ENCODE assay signal across 27 cellular contexts in the genomic region with DNA sequence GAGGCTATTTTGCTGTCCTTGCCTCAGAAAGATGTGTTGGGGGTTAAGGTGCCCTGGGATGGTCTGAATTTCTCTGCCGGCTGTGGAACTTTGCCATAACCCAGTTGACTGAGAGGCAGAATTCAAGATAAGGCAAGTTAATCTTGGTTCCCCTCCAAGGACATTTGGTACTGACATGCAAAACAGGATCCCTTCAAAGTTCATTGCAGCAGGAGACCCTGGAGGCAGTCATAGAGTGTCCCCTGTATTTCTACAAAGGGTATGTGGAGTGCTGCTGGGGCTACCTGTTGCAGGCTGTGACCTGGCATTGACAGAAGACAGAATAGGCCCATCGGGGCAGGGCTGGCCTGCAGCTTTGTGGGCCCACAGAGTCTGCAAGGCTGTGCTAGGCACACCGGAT.
DNase-seq lines count a peak whose midpoint lies in the region; ATAC-seq and TF ChIP-seq lines count a peak whose summit lies in the region.
"Had no signal": no experiment of that assay in that cellular context is flagged by ENCODE, and none has a peak within 500 bp of the region (broad histone marks: within the 10 kb centered on the region; RNA-seq: fewer than 3 reads in every experiment).

No MANE protein-coding gene starts in this region.

- H3K27me3 ChIP-seq in liver (ENCODE audit: control insufficient read depth in 4 of 4, insufficient read depth in 4 of 4, low read length in 3 of 4) (no peaks in the 10 kb centered on the region), thyroid gland (no peaks in the 10 kb centered on the region)
- H3K27me3 ChIP-seq: BLaER1, vagina had no signal

- intact Hi-C loops in Right ventricle myocardium superior (cut with DNase I): no loop called here
- intact Hi-C loops in thyroid gland (cut with DNase I): no loop called here

- H3K36me3 ChIP-seq in liver (ENCODE audit: control insufficient read depth in 4 of 4, insufficient read depth in 3 of 4, low read depth in 1 of 4, low read length in 3 of 4) (no peaks in the 10 kb centered on the region), thyroid gland (no peaks in the 10 kb centered on the region)
- H3K36me3 ChIP-seq: BLaER1, vagina had no signal

- no peak overlapping the region for H3K4me3 ChIP-seq in liver (ENCODE audit: low read depth in 1 of 3, low read length in 3 of 3)
- H3K4me3 ChIP-seq in thyroid gland (replicated peaks in 1 of 3): no peak overlapping the region
- H3K4me3 ChIP-seq: BLaER1, coronary artery, GM12878, mucosa of descending colon, skin epidermis, vagina had no signal

- TF ChIP-seq CTCF in liver (IDR thresholded peaks at IDR 0.05; ENCODE audit: low read depth, low read length, missing input control) (no peak), thyroid gland (IDR thresholded peaks at IDR 0.05) (no peak)

- peak; percentile 90 for ATAC-seq in Right ventricle myocardium superior (ENCODE audit: poor library complexity)
- ATAC-seq: effector memory CD8-positive, alpha-beta T cell; GM12878; mucosa of descending colon; natural killer cell had no signal

- DNase-seq in RPMI7951 (ENCODE audit: low read depth) (peak; percentile 65), Right ventricle myocardium superior (no peak), thyroid gland (peak; percentile 39 to 43), DMS 273 treated with DMSO at 0.1 percent for 48 hours (lab: John Stamatoyannopoulos, UW) (no peak), NCI-H2227 treated with DMSO at 0.1 percent for 48 hours (lab: John Stamatoyannopoulos, UW) (no peak), islet precursor cell (no peak)
- DNase-seq: activated CD4-positive, alpha-beta T cell treated with anti-CD3 and anti-CD28 coated beads for 48 hours; activated T-cell treated with anti-CD3 and anti-CD28 coated beads for 4 hours; anterior cingulate cortex; caudate nucleus; effector memory CD8-positive, alpha-beta T cell; H7; mucosa of descending colon; natural killer cell; NCI-H1417 treated with DMSO at 0.1 percent for 48 hours; NCI-H2029 treated with DMSO at 0.1 percent for 48 hours; NCI-H526; occipital lobe; SHP77; stimulated activated naive CD4-positive, alpha-beta T cell had no signal

- no peak for TF ChIP-seq RAD21 in liver (IDR thresholded peaks at IDR 0.05)

- WGBS in liver: 33% methylated on average over 3 of the region's 3 CpGs
- WGBS in thyroid gland, 2 donors: 60 to 83% methylated on average over 1 to 3 of the region's 3 CpGs

- no peak for TF ChIP-seq POLR2A in thyroid gland (IDR thresholded peaks at IDR 0.05)

- H3K4me1 ChIP-seq in liver (ENCODE audit: control insufficient read depth in 4 of 4, insufficient read depth in 4 of 4, low read length in 3 of 4): peaks cover 7 to 37% (median 29%) of the 10 kb centered on the region in 4 donors
- peaks cover 9 to 20% of the 10 kb centered on the region in 2 donors for H3K4me1 ChIP-seq in thyroid gland
- H3K4me1 ChIP-seq: BLaER1 had no signal

- no peaks in the 10 kb centered on the region for H3K9me3 ChIP-seq in liver (ENCODE audit: control insufficient read depth in 4 of 4, low read length in 3 of 4)
- no peaks in the 10 kb centered on the region for H3K9me3 ChIP-seq in thyroid gland
- H3K9me3 ChIP-seq: BLaER1, mucosa of descending colon, vagina had no signal

- H3K27ac ChIP-seq in liver (ENCODE audit: low read depth in 1 of 2, low read length in 2 of 2) (peak overlapping the region; percentile 35 to 36), thyroid gland (no peak overlapping the region)
- H3K27ac ChIP-seq: BLaER1, KMS-11, vagina had no signal

- no peak overlapping the region for H3K9ac ChIP-seq in liver (ENCODE audit: low read depth in 1 of 2, low read length in 2 of 2)
- H3K9ac ChIP-seq: BLaER1, KMS-11 had no signal

TF ChIP-seq in liver, 16 proteins besides CTCF, POLR2A, EP300 and RAD21:
- TF ChIP-seq RXRA (IDR thresholded peaks at IDR 0.05) (peak in 1 of 2 donors; percentile 51), HNF4G (IDR thresholded peaks at IDR 0.05) (no peak), REST (IDR thresholded peaks at IDR 0.05) (no peak), HNF4A (conservative IDR thresholded peaks at IDR 0.05) (peak in 1 of 2 donors; percentile 35), JUND (IDR thresholded peaks at IDR 0.05) (no peak), SP1 (IDR thresholded peaks at IDR 0.05) (peak; percentile 32)

Comparison
In these comparisons a context has a peak if more than half of its experiments do, and no peak if none do; other contexts are left out.
1. DNase-seq: peak in RPMI7951 (single experiment) and thyroid gland (2 of 2); none in Right ventricle myocardium superior (single experiment), DMS 273 treated with DMSO at 0.1 percent for 48 hours (single experiment), NCI-H2227 treated with DMSO at 0.1 percent for 48 hours (single experiment) and islet precursor cell (single experiment).
2. H3K27ac ChIP-seq: peak in liver (2 of 2); none in thyroid gland (0 of 3).